Comparison of ENCODE assay signal across 15 cellular contexts in the genomic region with DNA sequence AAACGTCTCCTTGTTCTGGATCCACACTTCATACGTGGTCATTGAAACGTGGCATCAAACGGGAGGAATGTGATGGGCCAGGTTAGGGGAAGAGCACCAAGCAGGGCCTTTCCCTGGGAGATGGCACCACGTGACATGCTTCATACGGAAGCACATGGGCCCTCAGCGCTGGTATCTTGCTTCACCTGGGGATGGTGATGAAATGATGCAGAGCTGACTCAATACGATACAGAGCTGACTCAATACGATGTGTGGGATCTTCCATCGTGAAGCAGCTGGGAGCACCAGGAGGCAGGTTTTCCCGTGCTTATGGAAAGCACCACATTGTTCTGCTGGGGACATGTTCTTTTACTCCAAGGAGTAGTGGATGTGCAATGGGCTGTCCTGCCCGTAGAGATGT. TPM values are rescaled to one million over a fixed set of nuclear protein-coding genes. Genes with fewer than 3 reads are reported as not detected.
DNase-seq lines count a peak whose midpoint lies in the region; ATAC-seq, FAIRE-seq and TF ChIP-seq lines count a peak whose summit lies in the region.
"Had no signal": no experiment of that assay in that cellular context is flagged by ENCODE, and none has a peak within 500 bp of the region (broad histone marks: within the 10 kb centered on the region; RNA-seq: fewer than 3 reads in every experiment).

No MANE protein-coding gene starts in this region.

- H3K4me2 ChIP-seq in K562 (ENCODE audit: insufficient read depth, low read length): no peak overlapping the region

- peaks cover 93% of the 10 kb centered on the region for H3K4me1 Mint-ChIP-seq in stimulated activated naive CD8-positive, alpha-beta T cell treated with anti-CD3 and anti-CD28 coated beads, Interleukin-15, amount 100 ng/mL, for 72 hours
- H3K4me1 Mint-ChIP-seq: neural crest cell had no signal

- TF ChIP-seq POLR2A in K562 (conservative IDR thresholded peaks at IDR 0.05): no peak

- no peak overlapping the region for H3K9ac ChIP-seq in K562 (ENCODE audit: insufficient read depth in 1 of 2, low read depth in 2 of 2, low read length in 2 of 2)

- H3K27me3 Mint-ChIP-seq in stimulated activated naive CD8-positive, alpha-beta T cell treated with anti-CD3 and anti-CD28 coated beads, Interleukin-15, amount 100 ng/mL, for 72 hours: no peaks in the 10 kb centered on the region

- BruUV-seq in K562 (replicated peaks; lab: Mats Ljungman, UMichigan): no TSS peak

- H3K9me1 ChIP-seq in K562 (ENCODE audit: control insufficient read depth, insufficient read depth, low read length): no peaks in the 10 kb centered on the region

- intact Hi-C loops in cardiac septum (cut with DNase I): no loop called here
- intact Hi-C loops in left ventricle myocardium superior (cut with micrococcal nuclease): no loop called here
- intact Hi-C loops in K562 (cut with micrococcal nuclease): no loop called here

- POLR2A ChIA-PET in K562 (lab: Yijun Ruan, JAX): interaction anchor here (1.4 kb wide), 1 partner anchor 10 kb away, joined by 6 read pairs; no protein-coding TSS in a partner anchor

- H3K9me3 ChIP-seq in K562 (replicated peaks; ENCODE audit: control insufficient read depth, insufficient read depth, low read depth, low read length): no peaks in the 10 kb centered on the region
- H3K9me3 ChIP-seq: adrenal gland had no signal

- CTCF ChIA-PET in K562 (lab: Yijun Ruan, JAX; ENCODE audit: low intra/inter-chr PET ratio): no interaction called here

- no peaks in the 10 kb centered on the region for H4K20me1 ChIP-seq in K562 (replicated peaks; ENCODE audit: control insufficient read depth, insufficient read depth, low read length)

- 0% methylated on average over 12 of the region's 12 CpGs for WGBS in K562 (ENCODE audit: insufficient coverage, low coverage, missing lambda C conversion rate)

- peak overlapping the region in 1 of 2 donors; percentile 88 for H3K27ac Mint-ChIP-seq in stimulated activated naive CD8-positive, alpha-beta T cell treated with anti-CD3 and anti-CD28 coated beads, Interleukin-15, amount 100 ng/mL, for 72 hours

- H3K27ac ChIP-seq in K562 (ENCODE audit: extremely low read depth, low read depth, low read length): no peak overlapping the region
- H3K27ac ChIP-seq: adrenal gland had no signal

- no peaks in the 10 kb centered on the region for H3K36me3 ChIP-seq in K562 (ENCODE audit: control insufficient read depth, insufficient read depth, low read length)
- H3K36me3 ChIP-seq: adrenal gland had no signal

- ATAC-seq in left ventricle myocardium superior (no peak), HG03442 (IDR thresholded peaks at IDR 0.05; ENCODE audit: unreplicated experiment) (peak; percentile 60), K562 (no peak; the same call in 2 of the 3 replicates), HG03521 (IDR thresholded peaks at IDR 0.05; ENCODE audit: unreplicated experiment) (no peak)
- peak; percentile 29 for ATAC-seq in stimulated activated naive CD8-positive, alpha-beta T cell treated with anti-CD3 and anti-CD28 coated beads, Interleukin-15, amount 100 ng/mL, for 72 hours

- DNase-seq in cardiac septum (ENCODE audit: low spot score): peak; percentile 83
- no peak for DNase-seq in left ventricle myocardium superior
- no peak for DNase-seq in K562 (ENCODE audit: extremely low read depth in 1 of 4, low spot score in 3 of 4)
- DNase-seq in stimulated activated naive CD8-positive, alpha-beta T cell treated with anti-CD3 and anti-CD28 coated beads, Interleukin-15, amount 100 ng/mL, for 72 hours: no peak
- DNase-seq in HUDEP-2 (lab: John Stamatoyannopoulos, UW; ENCODE audit: unreplicated experiment in 76 of 76): no peak
- no peak for DNase-seq in NCI-H1092 treated with DMSO at 0.1 percent for 48 hours (lab: John Stamatoyannopoulos, UW)
- DNase-seq: DMS 273 treated with DMSO at 0.1 percent for 48 hours, NCI-H2081, substantia nigra had no signal

- no peaks in the 10 kb centered on the region for H3K79me2 ChIP-seq in K562 (ENCODE audit: control insufficient read depth, insufficient read depth, low read length)

- no peak overlapping the region for H3K4me3 Mint-ChIP-seq in stimulated activated naive CD8-positive, alpha-beta T cell treated with anti-CD3 and anti-CD28 coated beads, Interleukin-15, amount 100 ng/mL, for 72 hours
- H3K4me3 Mint-ChIP-seq: neural crest cell had no signal

- H2AFZ ChIP-seq in K562 (ENCODE audit: low read depth, low read length): no peak overlapping the region

- no peaks in the 10 kb centered on the region for H3K4me1 ChIP-seq in K562 (replicated peaks in 1 of 2; ENCODE audit: control insufficient read depth in 2 of 2, insufficient read depth in 2 of 2, low read length in 2 of 2)
- H3K4me1 ChIP-seq: adrenal gland had no signal

- no peak for FAIRE-seq in K562 (lab: Jason Lieb, UNC)
- FAIRE-seq: endothelial cell of umbilical vein, RCC 7860 had no signal

- no peak for TF ChIP-seq CTCF in K562 (IDR thresholded peaks at IDR 0.05 in 2 of 3, conservative IDR thresholded peaks at IDR 0.05 in 1 of 3; ENCODE audit: insufficient read depth in 2 of 3, low read depth in 1 of 3, low read length in 3 of 3)

- in situ Hi-C loops in K562 (cut with MboI): no loop called here

- H3K27me3 ChIP-seq in K562 (ENCODE audit: control insufficient read depth in 2 of 2, insufficient read depth in 2 of 2, low read length in 2 of 2): peaks cover 41 to 54% of the 10 kb centered on the region in 2 experiments; a peak in 4 of 5 replicates
- H3K27me3 ChIP-seq: adrenal gland had no signal

- no peak overlapping the region for H3K4me3 ChIP-seq in K562
- H3K4me3 ChIP-seq: adrenal gland had no signal

- H3K9me3 Mint-ChIP-seq in stimulated activated naive CD8-positive, alpha-beta T cell treated with anti-CD3 and anti-CD28 coated beads, Interleukin-15, amount 100 ng/mL, for 72 hours: no peaks in the 10 kb centered on the region
- H3K9me3 Mint-ChIP-seq: neural crest cell had no signal

- TF ChIP-seq RAD21 in K562 (CRISPR knock-in tag; conservative IDR thresholded peaks at IDR 0.05 in 1 of 2, IDR thresholded peaks at IDR 0.05 in 1 of 2): no peak

- no peak for TF ChIP-seq EP300 in K562 (IDR thresholded peaks at IDR 0.05; ENCODE audit: low read length)

TF ChIP-seq in K562, 482 proteins besides CTCF, POLR2A, EP300 and RAD21 (continues in another document):
- TF ChIP-seq, protein P1, sequence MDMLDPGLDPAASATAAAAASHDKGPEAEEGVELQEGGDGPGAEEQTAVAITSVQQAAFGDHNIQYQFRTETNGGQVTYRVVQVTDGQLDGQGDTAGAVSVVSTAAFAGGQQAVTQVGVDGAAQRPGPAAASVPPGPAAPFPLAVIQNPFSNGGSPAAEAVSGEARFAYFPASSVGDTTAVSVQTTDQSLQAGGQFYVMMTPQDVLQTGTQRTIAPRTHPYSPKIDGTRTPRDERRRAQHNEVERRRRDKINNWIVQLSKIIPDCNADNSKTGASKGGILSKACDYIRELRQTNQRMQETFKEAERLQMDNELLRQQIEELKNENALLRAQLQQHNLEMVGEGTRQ (CRISPR knock-in tag; IDR thresholded peaks at IDR 0.05): peak; percentile 45; the same call in 1 of the 2 replicates
- TF ChIP-seq, protein P2, sequence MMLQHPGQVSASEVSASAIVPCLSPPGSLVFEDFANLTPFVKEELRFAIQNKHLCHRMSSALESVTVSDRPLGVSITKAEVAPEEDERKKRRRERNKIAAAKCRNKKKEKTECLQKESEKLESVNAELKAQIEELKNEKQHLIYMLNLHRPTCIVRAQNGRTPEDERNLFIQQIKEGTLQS (IDR thresholded peaks at IDR 0.05): peak; percentile 65
- TF ChIP-seq, protein P2 (CRISPR knock-in tag; conservative IDR thresholded peaks at IDR 0.05): no peak
- TF ChIP-seq RAD51 (IDR thresholded peaks at IDR 0.05; ENCODE audit: borderline replicate concordance, low read depth): peak; percentile 45; the same call in 1 of the 2 replicates
- no peak for TF ChIP-seq TCF3 (CRISPR knock-in tag; IDR thresholded peaks at IDR 0.05)
- TF ChIP-seq XRCC5 (IDR thresholded peaks at IDR 0.05; ENCODE audit: low read depth, low read length): no peak

RNA-seq across cellular contexts. Expression of gene TAGAP, which starts 22.5 kb away (rescaled TPM):
- total RNA-seq in cardiac septum (0.75 TPM), left ventricle myocardium superior (2.1 TPM), K562 (2014; rRNA removed) (not detected in 2 replicates), K562 (2014; rRNA removed; fragmentation: Illumina TruSeq; extraction: Trizol) (not detected in 2 replicates), K562 (2015; rRNA removed; fragmentation: Illumina TruSeq; extraction: Trizol) (not detected in 2 replicates), K562 (2021) (0.07 and 0.27 TPM in 2 replicates)
- not detected in 2 replicates for total RNA-seq in K562 (2011; cell fraction: chromatin; rRNA removed; ENCODE audit: low replicate concordance)
- not detected in 2 replicates for total RNA-seq in K562 (2011; cell fraction: nucleolus; rRNA removed)
- total RNA-seq in K562 (2011; cell fraction: nucleoplasm; rRNA removed): not detected in 2 replicates
- polyA plus RNA-seq in K562 (2011; rRNA removed) (not detected in 2 replicates), K562 (2014; fragmentation: Illumina TruSeq; extraction: Trizol) (not detected in 2 replicates), K562 (2014; fragmentation: Nextera tagmentation; extraction: Ambion mirVana) (not detected), K562 (2014; rRNA removed) (not detected in 2 replicates)
- polyA plus RNA-seq in K562 (2011; cell fraction: cytosol; rRNA removed): not detected in 2 replicates
- not detected in 2 replicates for polyA plus RNA-seq in K562 (2011; cell fraction: nucleus; rRNA removed)
- polyA plus RNA-seq in K562 (2012): not detected in 2 replicates
- polyA minus RNA-seq in K562 (2011; rRNA and poly(A)+ RNA removed): not detected in 2 replicates
- polyA minus RNA-seq in K562 (2011; cell fraction: cytosol; rRNA and poly(A)+ RNA removed): not detected in 2 replicates
- not detected in 2 replicates for polyA minus RNA-seq in K562 (2011; cell fraction: nucleus; rRNA and poly(A)+ RNA removed)
- total RNA-seq: endothelial cell of umbilical vein, neural crest cell had no signal
- polyA plus RNA-seq: endothelial cell of umbilical vein had no signal

Comparison
In these comparisons a context has a peak if more than half of its experiments do, and no peak if none do; other contexts are left out.
1. ATAC-seq: peak in HG03442 (single experiment) and stimulated activated naive CD8-positive, alpha-beta T cell treated with anti-CD3 and anti-CD28 coated beads, Interleukin-15, amount 100 ng/mL, for 72 hours (single experiment); none in left ventricle myocardium superior (single experiment), K562 (single experiment) and HG03521 (single experiment).